Comparison of ENCODE assay signal across 26 cellular contexts in genomic region chr7:112554591-112554990, GRCh38.
DNase-seq lines count a peak whose midpoint lies in the region; ATAC-seq and TF ChIP-seq lines count a peak whose summit lies in the region.
"Had no signal": no experiment of that assay in that cellular context is flagged by ENCODE, and none has a peak within 500 bp of the region (broad histone marks: within the 10 kb centered on the region; RNA-seq: fewer than 3 reads in every experiment).

No MANE protein-coding gene starts in this region.

- no TSS peak for BruUV-seq in HCT116 (replicated peaks; lab: Mats Ljungman, UMichigan)

- no peak for TF ChIP-seq POLR2A in HCT116 (IDR thresholded peaks at IDR 0.05; ENCODE audit: borderline replicate concordance, extremely low read depth, insufficient read depth, insufficient read length)

- no peak for DNase-seq in HCT116 (ENCODE audit: low read depth, low spot score)
- DNase-seq in astrocyte of the cerebellum (ENCODE audit: low read depth): no peak
- DNase-seq in fibroblast of villous mesenchyme (ENCODE audit: low read depth): no peak
- no peak for DNase-seq in type B pancreatic cell (ENCODE audit: extremely low spot score, unreplicated experiment)
- DNase-seq in nephron progenitor cell: no peak
- DNase-seq: activated CD4-positive, alpha-beta T cell treated with anti-CD3 and anti-CD28 coated beads for 48 hours; activated naive CD4-positive, alpha-beta T cell; activated T-cell treated with anti-CD3 and anti-CD28 coated beads, Interleukin-2, amount 50 U/mL, for 4 hours; adrenal gland; AML-193; cortex of kidney; GDM1; heart right ventricle; MV-4-11; NCI-H187; NCI-H526; nucleus accumbens; small intestine; stimulated activated CD4-positive, alpha-beta T cell treated with anti-CD3 and anti-CD28 coated beads, Interleukin-2, amount 100 ng/mL, for 24 hours; uterus had no signal

- H3K4me3 ChIP-seq in HCT116 (replicated peaks in 1 of 2; ENCODE audit: low read depth in 1 of 2, low read length in 2 of 2) (no peak overlapping the region), astrocyte of the cerebellum (ENCODE audit: low read depth, low read length) (no peak overlapping the region), fibroblast of villous mesenchyme (ENCODE audit: low read depth, low read length) (no peak overlapping the region)
- H3K4me3 ChIP-seq: adrenal gland, GM23338, heart right ventricle, SK-N-MC, uterus had no signal

- no peak overlapping the region for H3K27ac ChIP-seq in HCT116 (ENCODE audit: low read depth, low read length)
- H3K27ac ChIP-seq: adrenal gland, heart right ventricle, RWPE1, SK-N-MC, uterus had no signal

- no peaks in the 10 kb centered on the region for H3K4me1 ChIP-seq in HCT116 (ENCODE audit: control insufficient read depth in 1 of 2, insufficient read depth in 2 of 2, low read length in 2 of 2)
- H3K4me1 ChIP-seq: adrenal gland, heart right ventricle, uterus had no signal

- no peaks in the 10 kb centered on the region for H3K9me2 ChIP-seq in HCT116 (ENCODE audit: insufficient read depth)

- no peaks in the 10 kb centered on the region for H3K79me2 ChIP-seq in HCT116 (ENCODE audit: insufficient read depth, low read length)

- no peaks in the 10 kb centered on the region for H3K27me3 ChIP-seq in HCT116 (ENCODE audit: insufficient read depth, low read length)
- H3K27me3 ChIP-seq: heart right ventricle, uterus had no signal

- RAD21 ChIA-PET in HCT116 (lab: Charles Lee; ENCODE audit: low non-redundant PET in 1 of 2, low total read pairs in 2 of 2, uncharacterized antibody in 2 of 2, unreplicated experiment in 2 of 2): no interaction called here

- H3K27ac Mint-ChIP-seq in type B pancreatic cell (no peak overlapping the region), nephron progenitor cell (no peak overlapping the region)
- H3K27ac Mint-ChIP-seq: GM23338; T-helper 2 cell treated with Interferon-gamma antibody and Interleukin-4, amounts not matched to agents 5 μg/mL and 100 μg/mL, for 36 hours had no signal

- peak in 1 of 3 experiments; percentile 49; a peak in 2 of 6 replicates for TF ChIP-seq CTCF in HCT116 (IDR thresholded peaks at IDR 0.05 in 2 of 3, conservative IDR thresholded peaks at IDR 0.05 in 1 of 3; ENCODE audit: borderline replicate concordance in 1 of 3, insufficient read depth in 1 of 3, low read depth in 2 of 3, low read length in 2 of 3)
- TF ChIP-seq CTCF in astrocyte of the cerebellum (IDR thresholded peaks at IDR 0.05; ENCODE audit: low read depth, low read length, missing control alignments): peak; percentile 4
- peak; percentile 18 for TF ChIP-seq CTCF in fibroblast of villous mesenchyme (IDR thresholded peaks at IDR 0.05; ENCODE audit: insufficient read depth, low read depth, low read length)
- peak; percentile 56 for TF ChIP-seq CTCF in type B pancreatic cell (conservative IDR thresholded peaks at IDR 0.05)
- TF ChIP-seq CTCF in nephron progenitor cell (IDR thresholded peaks at IDR 0.05): no peak

- no peaks in the 10 kb centered on the region for H3K9me3 ChIP-seq in HCT116 (ENCODE audit: control insufficient read depth in 1 of 2, insufficient read depth in 1 of 2, low read depth in 1 of 2, low read length in 2 of 2)
- H3K9me3 ChIP-seq: adrenal gland, heart right ventricle, uterus had no signal

- no peaks in the 10 kb centered on the region for H3K27me3 Mint-ChIP-seq in type B pancreatic cell
- H3K27me3 Mint-ChIP-seq in nephron progenitor cell (ENCODE audit: low read depth, poor library complexity): peaks cover 2% of the 10 kb centered on the region

- TF ChIP-seq RAD21 in HCT116 (IDR thresholded peaks at IDR 0.05; ENCODE audit: low read depth): no peak

- peak; percentile 30; the same call in 1 of the 2 replicates for ATAC-seq in HCT116
- no peak for ATAC-seq in GM21529 (IDR thresholded peaks at IDR 0.05; ENCODE audit: unreplicated experiment)
- ATAC-seq in HG03139 (IDR thresholded peaks at IDR 0.05; ENCODE audit: unreplicated experiment): no peak
- ATAC-seq: activated T-cell treated with anti-CD3 and anti-CD28 coated beads, Interleukin-2, amount 50 U/mL, for 4 hours; GM23338; heart right ventricle had no signal

- no peak overlapping the region for H3K4me2 ChIP-seq in HCT116 (ENCODE audit: low read length)
- H3K4me2 ChIP-seq: GM23338 had no signal

- H3K9ac ChIP-seq in HCT116 (ENCODE audit: low read length): no peak overlapping the region

- H3K4me1 Mint-ChIP-seq in type B pancreatic cell (ENCODE audit: unreplicated experiment) (no peaks in the 10 kb centered on the region), nephron progenitor cell (no peaks in the 10 kb centered on the region)
- H3K4me1 Mint-ChIP-seq: GM23338 had no signal

- intact Hi-C loops in HCT116 (cut with micrococcal nuclease): loop anchor here (10.0 kb wide), 1 partner anchor 730 kb away; no protein-coding TSS in a partner anchor

- CTCF ChIA-PET in HCT116 (lab: Charles Lee): no interaction called here

- no peaks in the 10 kb centered on the region for H3K36me3 Mint-ChIP-seq in type B pancreatic cell
- no peaks in the 10 kb centered on the region for H3K36me3 Mint-ChIP-seq in nephron progenitor cell (ENCODE audit: low read depth)

- H4K20me1 ChIP-seq in HCT116 (ENCODE audit: insufficient read depth): no peaks in the 10 kb centered on the region

- H3K9me3 Mint-ChIP-seq in type B pancreatic cell (no peaks in the 10 kb centered on the region), nephron progenitor cell (peaks cover 11% of the 10 kb centered on the region)
- H3K9me3 Mint-ChIP-seq: activated T-cell treated with anti-CD3 and anti-CD28 coated beads, Interleukin-2, amount 50 U/mL, for 4 hours; T-helper 2 cell treated with Interferon-gamma antibody and Interleukin-4, amounts not matched to agents 5 μg/mL and 100 μg/mL, for 36 hours had no signal

- POLR2A ChIA-PET in HCT116 (lab: Charles Lee): no interaction called here

- no peaks in the 10 kb centered on the region for H3K36me3 ChIP-seq in HCT116 (ENCODE audit: control insufficient read depth in 1 of 2, insufficient read depth in 2 of 2, low read length in 2 of 2)
- H3K36me3 ChIP-seq: adrenal gland, heart right ventricle, uterus had no signal

- H3K4me3 Mint-ChIP-seq in type B pancreatic cell: no peak overlapping the region
- H3K4me3 Mint-ChIP-seq in nephron progenitor cell: no peak overlapping the region
- H3K4me3 Mint-ChIP-seq: activated T-cell treated with anti-CD3 and anti-CD28 coated beads, Interleukin-2, amount 50 U/mL, for 4 hours; GM23338; T-helper 2 cell treated with Interferon-gamma antibody and Interleukin-4, amounts not matched to agents 5 μg/mL and 100 μg/mL, for 36 hours had no signal

- H2AFZ ChIP-seq in HCT116 (ENCODE audit: low read depth, low read length, poor library complexity, severe bottlenecking): no peak overlapping the region
- H2AFZ ChIP-seq: GM23338 had no signal

- in situ Hi-C loops in astrocyte of the cerebellum (cut with HindIII; ENCODE audit: low sequenced_read_pairs): no loop called here

TF ChIP-seq in HCT116, 20 proteins besides CTCF, POLR2A, EP300 and RAD21 (continues in another document):
- TF ChIP-seq SIN3A (IDR thresholded peaks at IDR 0.05; ENCODE audit: low read depth): no peak
- no peak for TF ChIP-seq SP1 (IDR thresholded peaks at IDR 0.05; ENCODE audit: low read depth)
- no peak for TF ChIP-seq POLR2AphosphoS5 (IDR thresholded peaks at IDR 0.05; ENCODE audit: low read depth, low read length)
- no peak for TF ChIP-seq EZH2 (IDR thresholded peaks at IDR 0.05)
- TF ChIP-seq ZBTB33 (IDR thresholded peaks at IDR 0.05; ENCODE audit: extremely low read depth, insufficient replicate concordance, low read length): no peak
- no peak for TF ChIP-seq YY1 (IDR thresholded peaks at IDR 0.05; ENCODE audit: extremely low read depth, insufficient replicate concordance, low read depth, low read length)
- no peak for TF ChIP-seq JUND (IDR thresholded peaks at IDR 0.05)
- TF ChIP-seq EZH2phosphoT487 (IDR thresholded peaks at IDR 0.05; ENCODE audit: borderline replicate concordance): no peak
- no peak for TF ChIP-seq MAX (IDR thresholded peaks at IDR 0.05)
